8 cellular contexts compared by ENCODE assay signal in the genomic region with DNA sequence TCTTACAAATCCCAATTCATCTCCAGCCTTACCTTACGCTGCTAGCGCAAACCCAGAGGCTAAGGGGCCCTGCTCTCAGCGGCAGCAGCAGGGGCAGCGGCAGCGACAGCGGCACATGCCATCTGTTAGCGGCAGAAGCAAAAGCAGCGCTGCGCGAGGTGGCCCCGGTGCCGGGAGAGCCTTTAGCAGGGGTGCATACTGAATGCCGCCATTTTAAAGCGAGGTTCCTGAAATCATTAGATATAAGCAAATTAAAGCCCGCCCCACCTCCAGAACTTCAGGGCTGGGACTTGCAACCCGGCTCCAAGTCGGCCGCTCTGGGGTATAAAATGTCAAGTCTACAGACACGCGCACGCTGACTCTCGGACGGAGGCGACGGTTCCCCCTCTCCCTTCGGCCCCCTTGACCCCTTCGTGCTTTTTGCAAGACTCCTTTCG. TPM values are rescaled to one million over a fixed set of nuclear protein-coding genes. Genes with fewer than 3 reads are reported as not detected.
A peak's percentile ranks its signal among the peaks of the same experiment; 100 is the strongest.
DNase-seq lines count a peak whose midpoint lies in the region; ATAC-seq and TF ChIP-seq lines count a peak whose summit lies in the region.

A gene with protein sequence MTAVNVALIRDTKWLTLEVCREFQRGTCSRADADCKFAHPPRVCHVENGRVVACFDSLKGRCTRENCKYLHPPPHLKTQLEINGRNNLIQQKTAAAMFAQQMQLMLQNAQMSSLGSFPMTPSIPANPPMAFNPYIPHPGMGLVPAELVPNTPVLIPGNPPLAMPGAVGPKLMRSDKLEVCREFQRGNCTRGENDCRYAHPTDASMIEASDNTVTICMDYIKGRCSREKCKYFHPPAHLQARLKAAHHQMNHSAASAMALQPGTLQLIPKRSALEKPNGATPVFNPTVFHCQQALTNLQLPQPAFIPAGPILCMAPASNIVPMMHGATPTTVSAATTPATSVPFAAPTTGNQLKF (minus strand): TSS at position 220 of the 437 bp plus-strand sequence. CDS start 49,427 bp downstream, outside the sequence.

- 0 to 30% methylated on average over 28 of the region's 28 CpGs for WGBS in lung, 2 donors

- H3K27ac Mint-ChIP-seq in activated CD4-positive, alpha-beta T cell treated with anti-CD3 and anti-CD28 coated beads, Interleukin-2, amount 10 ng/mL, durations not matched to agents 24 days and 14 days, result peak within 1 kb of the TSS; percentile 97

- peaks cover 24% of the 10 kb centered on the region for H3K4me1 Mint-ChIP-seq in activated CD4-positive, alpha-beta T cell treated with anti-CD3 and anti-CD28 coated beads, Interleukin-2, amount 10 ng/mL, durations not matched to agents 24 days and 14 days

- H2AFZ ChIP-seq in ACC112 (ENCODE audit: low read length, unreplicated experiment), result peak within 1 kb of the TSS; percentile 93

- no peaks in the 10 kb centered on the region for H3K9me3 Mint-ChIP-seq in activated CD4-positive, alpha-beta T cell treated with anti-CD3 and anti-CD28 coated beads, Interleukin-2, amount 10 ng/mL, durations not matched to agents 24 days and 14 days

- H3K27ac ChIP-seq in ACC112 (ENCODE audit: low read depth, low read length) (peak within 1 kb of the TSS; percentile 4; the same call in 1 of the 2 replicates), duodenal mucosa (ENCODE audit: low read depth, low read length) (peak within 1 kb of the TSS; percentile 62), lung (ENCODE audit: low read depth in 1 of 2, low read length in 1 of 2) (peak within 1 kb of the TSS; percentile 76 to 84)

- H3K36me3 Mint-ChIP-seq in activated CD4-positive, alpha-beta T cell treated with anti-CD3 and anti-CD28 coated beads, Interleukin-2, amount 10 ng/mL, durations not matched to agents 24 days and 14 days (ENCODE audit: low read depth), result no peaks in the 10 kb centered on the region

- H3K27me3 ChIP-seq in ACC112 (ENCODE audit: insufficient read depth, low read length), result no peaks in the 10 kb centered on the region
- no peaks in the 10 kb centered on the region for H3K27me3 ChIP-seq in duodenal mucosa (ENCODE audit: control insufficient read depth in 1 of 2, insufficient read depth in 2 of 2, low read length in 2 of 2)
- no peaks in the 10 kb centered on the region for H3K27me3 ChIP-seq in lung (ENCODE audit: control insufficient read depth, insufficient read depth)

- no peak for TF ChIP-seq CTCF in lung (IDR thresholded peaks at IDR 0.05; ENCODE audit: control extremely low read depth, extremely low read depth)

- peak; percentile 74 for DNase-seq in NCI-H510A treated with DMSO at 0.1 percent for 48 hours (lab: John Stamatoyannopoulos, UW)
- peak; percentile 87 for DNase-seq in activated CD4-positive, alpha-beta T cell treated with anti-CD3 and anti-CD28 coated beads, Interleukin-2, amount 10 ng/mL, durations not matched to agents 24 days and 14 days
- peak; percentile 54 for DNase-seq in lung (ENCODE audit: low spot score)
- DNase-seq in stimulated activated CD8-positive, alpha-beta memory T cell treated with anti-CD3 and anti-CD28 coated beads, Interleukin-12 subunit alpha, Interleukin-12 subunit beta, amount 100 ng/mL, for 24 hours (ENCODE audit: extremely low read depth), result peak; percentile 16

- peak within 1 kb of the TSS; percentile 93 for H3K4me3 Mint-ChIP-seq in activated CD4-positive, alpha-beta T cell treated with anti-CD3 and anti-CD28 coated beads, Interleukin-2, amount 10 ng/mL, durations not matched to agents 24 days and 14 days

- H3K4me1 ChIP-seq in ACC112 (ENCODE audit: control insufficient read depth, insufficient read depth, low read length, unreplicated experiment) (no peaks in the 10 kb centered on the region), duodenal mucosa (ENCODE audit: control insufficient read depth in 1 of 2, insufficient read depth in 2 of 2, low read length in 2 of 2) (peaks cover 17 to 32% of the 10 kb centered on the region in 2 donors), lung (ENCODE audit: control insufficient read depth in 2 of 2, insufficient read depth in 2 of 2, low read length in 2 of 2) (no peaks in the 10 kb centered on the region)

- intact Hi-C loops in activated CD4-positive, alpha-beta T cell treated with anti-CD3 and anti-CD28 coated beads, Interleukin-2, amount 10 ng/mL, durations not matched to agents 24 days and 14 days (cut with micrococcal nuclease), result loop anchor here (1.0 to 10.0 kb wide), 4 partner anchors 9 to 657 kb away; partner anchors contain the start of gene STK26

- no peaks in the 10 kb centered on the region for H3K79me2 ChIP-seq in ACC112 (ENCODE audit: control insufficient read depth, insufficient read depth, low read length, unreplicated experiment)

- peak within 1 kb of the TSS; percentile 54 to 65 for H3K9ac ChIP-seq in duodenal mucosa (ENCODE audit: low read depth in 1 of 2, low read length in 2 of 2)

- H3K36me3 ChIP-seq in ACC112 (ENCODE audit: insufficient read depth, low read length), result no peaks in the 10 kb centered on the region
- no peaks in the 10 kb centered on the region for H3K36me3 ChIP-seq in duodenal mucosa (ENCODE audit: control insufficient read depth in 1 of 2, insufficient read depth in 2 of 2, low read length in 2 of 2)
- H3K36me3 ChIP-seq in lung (ENCODE audit: control insufficient read depth in 2 of 2, insufficient read depth in 2 of 2, low read length in 2 of 2), result no peaks in the 10 kb centered on the region

- peaks cover 10% of the 10 kb centered on the region for H3K27me3 Mint-ChIP-seq in activated CD4-positive, alpha-beta T cell treated with anti-CD3 and anti-CD28 coated beads, Interleukin-2, amount 10 ng/mL, durations not matched to agents 24 days and 14 days

- H3K9me3 ChIP-seq in duodenal mucosa (ENCODE audit: control insufficient read depth in 1 of 2, low read length in 2 of 2) (no peaks in the 10 kb centered on the region), lung (ENCODE audit: control insufficient read depth in 2 of 2, insufficient read depth in 1 of 2, low read length in 1 of 2) (no peaks in the 10 kb centered on the region)

- ATAC-seq in GM18907 (IDR thresholded peaks at IDR 0.05; ENCODE audit: unreplicated experiment), result peak; percentile 54
- peak; percentile 28 for ATAC-seq in HG03103 (IDR thresholded peaks at IDR 0.05; ENCODE audit: low read depth, unreplicated experiment)
- peak; percentile 25 for ATAC-seq in lung (ENCODE audit: insufficient read depth, low FRiP score)

- H3K4me3 ChIP-seq in ACC112 (ENCODE audit: low read depth, low read length), result peak within 1 kb of the TSS; percentile 85
- peak within 1 kb of the TSS; percentile 79 to 81 for H3K4me3 ChIP-seq in duodenal mucosa (ENCODE audit: low read depth in 1 of 2, low read length in 2 of 2)
- peak within 1 kb of the TSS; percentile 30 for H3K4me3 ChIP-seq in lung

RNA-seq across cellular contexts. Expression of the gene that starts here (rescaled TPM):
- total RNA-seq in activated CD4-positive, alpha-beta T cell treated with anti-CD3 and anti-CD28 coated beads, Interleukin-2, amount 10 ng/mL, durations not matched to agents 24 days and 14 days, result 12.2 and 15.4 TPM in 2 replicates
- total RNA-seq in lung, result 10 to 100 TPM; 18.8 to 27.2 TPM
- 1 to 10 TPM; 2.1 to 3.4 TPM for polyA plus RNA-seq in lung

Comparison
In these comparisons a context has a peak if more than half of its experiments do, and no peak if none do; other contexts are left out.
1. Peak in every context shown above with its lines: DNase-seq, ATAC-seq, H3K4me3 ChIP-seq and H3K27ac ChIP-seq.
2. H3K27ac ChIP-seq: peak in every context shown above with its lines; median percentile 80 in lung; 62 in duodenal mucosa; 4 in ACC112.
3. H3K4me3 ChIP-seq: peak in every context shown above with its lines; median percentile 85 in ACC112; 80 in duodenal mucosa; 30 in lung.
4. DNase-seq: peak in every context shown above with its lines; median percentile 87 in activated CD4-positive, alpha-beta T cell treated with anti-CD3 and anti-CD28 coated beads, Interleukin-2, amount 10 ng/mL, durations not matched to agents 24 days and 14 days; 74 in NCI-H510A treated with DMSO at 0.1 percent for 48 hours; 54 in lung; 16 in stimulated activated CD8-positive, alpha-beta memory T cell treated with anti-CD3 and anti-CD28 coated beads, Interleukin-12 subunit alpha, Interleukin-12 subunit beta, amount 100 ng/mL, for 24 hours.